In the genomic region with DNA sequence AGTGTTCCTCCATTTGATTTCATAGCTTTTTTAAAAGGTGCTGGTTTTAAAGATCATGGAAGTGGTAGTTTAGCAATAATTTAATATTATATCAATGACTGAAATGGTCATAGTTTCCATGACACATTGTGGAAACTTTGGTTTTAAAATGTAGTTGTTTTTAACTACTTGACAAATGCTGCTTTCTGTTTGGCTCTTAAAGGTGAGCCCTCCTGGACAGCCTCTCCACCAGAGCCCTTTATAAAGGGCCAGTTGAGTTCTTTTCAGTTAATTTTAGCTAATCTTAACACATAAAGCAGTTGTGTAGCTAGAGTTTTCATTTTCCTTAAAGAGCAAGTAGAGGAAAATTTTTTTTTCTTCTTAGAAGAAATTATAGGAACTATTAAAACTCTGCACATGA, we compare ENCODE assay signal across 27 cellular contexts.
"Had no signal": no experiment of that assay in that cellular context is flagged by ENCODE, and none has a peak within 500 bp of the region (broad histone marks: within the 10 kb centered on the region; RNA-seq: fewer than 3 reads in every experiment).

No MANE protein-coding gene starts in this region.

- ATAC-seq: activated CD4-positive, CD25-positive, alpha-beta regulatory T cell treated with anti-CD3 and anti-CD28 coated beads, Interleukin-2, amount 50 U/mL, for 24 hours; activated naive CD4-positive, alpha-beta T cell treated with anti-CD3 and anti-CD28 coated beads, Interleukin-2, amount 50 U/mL, for 72 hours; activated T-cell treated with anti-CD3 and anti-CD28 coated beads, Interleukin-2, amount 50 U/mL, for 4 hours; left lung; lower lobe of right lung; mucosa of descending colon; right cardiac atrium; upper lobe of right lung had no signal

- H3K9me3 Mint-ChIP-seq: activated CD4-positive, alpha-beta memory T cell treated with anti-CD3 and anti-CD28 coated beads, Interleukin-2, amount 10 ng/mL, durations not matched to agents 7 days and 5 days; activated naive CD4-positive, alpha-beta T cell treated with anti-CD3 and anti-CD28 coated beads, Interleukin-2, amount 50 U/mL, for 72 hours; activated T-cell treated with anti-CD3 and anti-CD28 coated beads, Interleukin-2, amount 50 U/mL, for 4 hours; brain; nephron; T-helper 1 cell treated with Interleukin-12 subunit alpha and Interleukin-12 subunit beta and Interleukin-4 antibody, amounts not matched to agents 30 μg/mL and 1 μg/mL, for 36 hours had no signal

- H3K27me3 Mint-ChIP-seq: activated CD4-positive, alpha-beta memory T cell treated with anti-CD3 and anti-CD28 coated beads, Interleukin-2, amount 10 ng/mL, durations not matched to agents 7 days and 5 days; brain had no signal

- H3K27ac Mint-ChIP-seq: activated CD4-positive, alpha-beta memory T cell treated with anti-CD3 and anti-CD28 coated beads, Interleukin-2, amount 10 ng/mL, durations not matched to agents 7 days and 5 days; brain; nephron; T-helper 1 cell treated with Interleukin-12 subunit alpha and Interleukin-12 subunit beta and Interleukin-4 antibody, amounts not matched to agents 30 μg/mL and 1 μg/mL, for 36 hours had no signal

- DNase-seq: activated CD4-positive, alpha-beta memory T cell treated with anti-CD3 and anti-CD28 coated beads, Interleukin-2, amount 10 ng/mL, durations not matched to agents 7 days and 5 days; activated CD4-positive, alpha-beta T cell treated with anti-CD3 and anti-CD28 coated beads for 48 hours; activated effector memory CD4-positive, alpha-beta T cell treated with anti-CD3 and anti-CD28 coated beads, Interleukin-2, amount 50 U/mL, for 16 hours; activated T-cell treated with anti-CD3 and anti-CD28 coated beads, Interleukin-2, amount 50 U/mL, for 4 hours; cerebellar nuclear complex; colonic mucosa; effector CD8-positive, alpha-beta T cell; glutamatergic neuron; left lung; lower lobe of right lung; mucosa of descending colon; posterior cingulate gyrus; right cardiac atrium; SK-N-SH; SW 1271; T-helper 9 cell; tibial artery; upper lobe of right lung; WERI-Rb-1 had no signal

- H3K4me3 Mint-ChIP-seq: activated CD4-positive, alpha-beta memory T cell treated with anti-CD3 and anti-CD28 coated beads, Interleukin-2, amount 10 ng/mL, durations not matched to agents 7 days and 5 days; activated T-cell treated with anti-CD3 and anti-CD28 coated beads, Interleukin-2, amount 50 U/mL, for 4 hours; brain; nephron; T-helper 1 cell treated with Interleukin-12 subunit alpha and Interleukin-12 subunit beta and Interleukin-4 antibody, amounts not matched to agents 30 μg/mL and 1 μg/mL, for 36 hours had no signal

- H3K4me1 Mint-ChIP-seq: brain, nephron had no signal

- H3K27ac ChIP-seq: ascending aorta, cardiac muscle cell, colonic mucosa, lower lobe of right lung, suprapubic skin, tibial artery, upper lobe of right lung, WERI-Rb-1 had no signal
